Comparison of ENCODE assay signal across 14 cellular contexts in genomic region chr22:35037089-35037488, GRCh38. TPM values are rescaled to one million over a fixed set of nuclear protein-coding genes. Genes with fewer than 3 reads are reported as not detected.
DNase-seq lines count a peak whose midpoint lies in the region; ATAC-seq and TF ChIP-seq lines count a peak whose summit lies in the region.
"Had no signal": no experiment of that assay in that cellular context is flagged by ENCODE, and none has a peak within 500 bp of the region (broad histone marks: within the 10 kb centered on the region; RNA-seq: fewer than 3 reads in every experiment).

No MANE protein-coding gene starts in this region.

- H3K27ac Mint-ChIP-seq in activated naive CD8-positive, alpha-beta T cell treated with anti-CD3 and anti-CD28 coated beads for 36 hours, result no peak overlapping the region
- H3K27ac Mint-ChIP-seq: activated T-cell treated with anti-CD3 and anti-CD28 coated beads, Interleukin-2, amount 50 U/mL, for 72 hours; memory B cell; stimulated activated effector memory CD8-positive, alpha-beta T cell treated with anti-CD3 and anti-CD28 coated beads, Interleukin-12 subunit alpha, Interleukin-12 subunit beta, amount 100 ng/mL, for 72 hours had no signal

- no peaks in the 10 kb centered on the region for H3K9me3 Mint-ChIP-seq in activated naive CD8-positive, alpha-beta T cell treated with anti-CD3 and anti-CD28 coated beads for 36 hours
- H3K9me3 Mint-ChIP-seq: activated T-cell treated with anti-CD3 and anti-CD28 coated beads, Interleukin-2, amount 50 U/mL, for 72 hours; memory B cell; stimulated activated effector memory CD8-positive, alpha-beta T cell treated with anti-CD3 and anti-CD28 coated beads, Interleukin-12 subunit alpha, Interleukin-12 subunit beta, amount 100 ng/mL, for 72 hours had no signal

- H3K4me1 Mint-ChIP-seq in activated naive CD8-positive, alpha-beta T cell treated with anti-CD3 and anti-CD28 coated beads for 36 hours, result no peaks in the 10 kb centered on the region
- H3K4me1 Mint-ChIP-seq: central memory CD8-positive, alpha-beta T cell; memory B cell; stimulated activated effector memory CD8-positive, alpha-beta T cell treated with anti-CD3 and anti-CD28 coated beads, Interleukin-12 subunit alpha, Interleukin-12 subunit beta, amount 100 ng/mL, for 72 hours had no signal

- intact Hi-C loops in dorsolateral prefrontal cortex (cut with DNase I), result no loop called here

- peak in 51 of 56 donors; percentile 11 to 57 (median 38) for TF ChIP-seq CTCF in dorsolateral prefrontal cortex (IDR thresholded peaks at IDR 0.05 in 54 of 56, conservative IDR thresholded peaks at IDR 0.05 in 2 of 56; ENCODE audit: low read depth in 1 of 56, partially characterized antibody in 56 of 56)
- TF ChIP-seq CTCF in retinal pigment epithelial cell (conservative IDR thresholded peaks at IDR 0.05; ENCODE audit: low read depth, low read length), result peak; percentile 10

- H3K4me3 Mint-ChIP-seq in activated naive CD8-positive, alpha-beta T cell treated with anti-CD3 and anti-CD28 coated beads for 36 hours, result no peak overlapping the region
- H3K4me3 Mint-ChIP-seq: activated T-cell treated with anti-CD3 and anti-CD28 coated beads, Interleukin-2, amount 50 U/mL, for 72 hours; central memory CD8-positive, alpha-beta T cell; memory B cell; stimulated activated effector memory CD8-positive, alpha-beta T cell treated with anti-CD3 and anti-CD28 coated beads, Interleukin-12 subunit alpha, Interleukin-12 subunit beta, amount 100 ng/mL, for 72 hours had no signal

- no peak for ATAC-seq in HG03432 (IDR thresholded peaks at IDR 0.05; ENCODE audit: unreplicated experiment)
- no peak for ATAC-seq in GM21390 (IDR thresholded peaks at IDR 0.05; ENCODE audit: unreplicated experiment)
- ATAC-seq: activated T-cell treated with anti-CD3 and anti-CD28 coated beads, Interleukin-2, amount 50 U/mL, for 72 hours; stimulated activated effector memory CD8-positive, alpha-beta T cell treated with anti-CD3 and anti-CD28 coated beads, Interleukin-12 subunit alpha, Interleukin-12 subunit beta, amount 100 ng/mL, for 72 hours had no signal

- H3K36me3 Mint-ChIP-seq in activated naive CD8-positive, alpha-beta T cell treated with anti-CD3 and anti-CD28 coated beads for 36 hours, result no peaks in the 10 kb centered on the region
- H3K36me3 Mint-ChIP-seq: memory B cell; stimulated activated effector memory CD8-positive, alpha-beta T cell treated with anti-CD3 and anti-CD28 coated beads, Interleukin-12 subunit alpha, Interleukin-12 subunit beta, amount 100 ng/mL, for 72 hours had no signal

- H3K4me3 ChIP-seq in dorsolateral prefrontal cortex (no peak overlapping the region), retinal pigment epithelial cell (ENCODE audit: low read length) (no peak overlapping the region)
- H3K4me3 ChIP-seq: spleen had no signal

- H3K27me3 Mint-ChIP-seq in activated naive CD8-positive, alpha-beta T cell treated with anti-CD3 and anti-CD28 coated beads for 36 hours, result peaks cover 16% of the 10 kb centered on the region

- no peak overlapping the region for H3K27ac ChIP-seq in dorsolateral prefrontal cortex
- H3K27ac ChIP-seq: spleen had no signal

- DNase-seq in NCI-H524 (lab: John Stamatoyannopoulos, UW) (peak; percentile 8 to 56), NCI-H524 treated with DMSO at 0.1 percent for 48 hours (lab: John Stamatoyannopoulos, UW) (no peak), NAMALWA (ENCODE audit: low spot score) (peak; percentile 36), dorsolateral prefrontal cortex (peak in 2 of 10 donors; percentile 32 to 46), retinal pigment epithelial cell (ENCODE audit: low read depth) (no peak)
- no peak for DNase-seq in activated naive CD8-positive, alpha-beta T cell treated with anti-CD3 and anti-CD28 coated beads for 36 hours
- DNase-seq: activated T-cell treated with anti-CD3 and anti-CD28 coated beads, Interleukin-2, amount 50 U/mL, for 72 hours; KG1; spleen had no signal

- H3K27me3 ChIP-seq in dorsolateral prefrontal cortex, result no peaks in the 10 kb centered on the region

RNA-seq across cellular contexts. Expression of gene ISX, which starts 28.9 kb away (rescaled TPM):
- total RNA-seq in dorsolateral prefrontal cortex, result not detected
- not detected for total RNA-seq in activated naive CD8-positive, alpha-beta T cell treated with anti-CD3 and anti-CD28 coated beads for 36 hours
- total RNA-seq: activated T-cell treated with anti-CD3 and anti-CD28 coated beads, Interleukin-2, amount 50 U/mL, for 72 hours; spleen had no signal

Comparison
In these comparisons a context has a peak if more than half of its experiments do, and no peak if none do; other contexts are left out.
1. DNase-seq: peak in NCI-H524 (2 of 2) and NAMALWA (single experiment); none in NCI-H524 treated with DMSO at 0.1 percent for 48 hours (single experiment), retinal pigment epithelial cell (single experiment) and activated naive CD8-positive, alpha-beta T cell treated with anti-CD3 and anti-CD28 coated beads for 36 hours (single experiment).